ENCODE assay signal across 1 cellular context in the genomic region with DNA sequence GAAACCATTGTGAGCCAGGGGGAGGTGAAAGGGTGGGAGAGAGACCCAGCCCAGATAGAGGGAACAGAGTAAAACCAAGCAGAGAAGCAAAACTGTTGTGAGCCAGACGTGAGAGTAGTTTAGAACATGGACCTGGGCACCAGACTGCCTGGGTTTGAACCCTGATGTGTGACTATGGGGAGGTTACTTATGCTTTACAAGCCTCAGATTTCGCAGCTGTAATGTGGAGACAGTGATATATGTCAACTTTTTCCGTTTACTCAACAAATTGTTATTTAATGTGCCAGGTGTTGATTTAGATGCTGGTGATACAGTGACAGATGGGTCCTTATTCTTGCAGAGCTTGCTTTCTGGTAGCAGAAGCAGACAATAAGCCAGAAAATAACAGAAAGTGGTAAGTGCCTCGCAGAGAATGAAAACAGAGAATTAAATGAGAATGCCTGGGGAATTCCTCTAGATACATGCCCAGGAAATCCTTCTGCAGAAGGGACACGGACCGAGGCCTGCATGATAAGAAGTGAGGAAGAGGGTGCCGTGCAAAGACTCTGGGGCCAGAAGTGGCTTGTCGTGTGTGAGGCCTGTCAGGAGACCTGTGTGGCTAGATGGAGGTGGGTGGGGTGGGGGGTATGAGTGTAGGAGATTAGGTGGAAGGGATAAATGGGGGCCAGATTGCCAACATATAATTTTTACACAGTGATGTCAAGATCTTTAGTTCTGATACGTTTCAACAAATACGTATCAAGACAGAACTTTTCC.
TF ChIP-seq lines count a peak whose summit lies in the region.

No MANE protein-coding gene starts in this region.

TF ChIP-seq in K562, 482 proteins besides CTCF, POLR2A, EP300 and RAD21:
- TF ChIP-seq HOXB6 (CRISPR knock-in tag; IDR thresholded peaks at IDR 0.05; ENCODE audit: borderline replicate concordance): no peak
- TF ChIP-seq MEIS2 (IDR thresholded peaks at IDR 0.05; ENCODE audit: partially characterized antibody): peak; percentile 20
- no peak for TF ChIP-seq NCOR1 (IDR thresholded peaks at IDR 0.05)
- TF ChIP-seq RBM14 (IDR thresholded peaks at IDR 0.05; ENCODE audit: borderline replicate concordance, insufficient read depth, low read depth, low read length): no peak
- TF ChIP-seq CC2D1A (IDR thresholded peaks at IDR 0.05): no peak
- TF ChIP-seq U2AF2 (optimal IDR thresholded peaks at IDR 0.05; ENCODE audit: low read depth, low read length): no peak
- no peak for TF ChIP-seq CBX3 (IDR thresholded peaks at IDR 0.05; ENCODE audit: borderline replicate concordance in 1 of 2, low read length in 2 of 2)
- no peak for TF ChIP-seq ZNF175 (CRISPR knock-in tag; IDR thresholded peaks at IDR 0.05; ENCODE audit: low read depth)
- no peak for TF ChIP-seq BACH1 (tag; IDR thresholded peaks at IDR 0.05)
- TF ChIP-seq, protein P1, sequence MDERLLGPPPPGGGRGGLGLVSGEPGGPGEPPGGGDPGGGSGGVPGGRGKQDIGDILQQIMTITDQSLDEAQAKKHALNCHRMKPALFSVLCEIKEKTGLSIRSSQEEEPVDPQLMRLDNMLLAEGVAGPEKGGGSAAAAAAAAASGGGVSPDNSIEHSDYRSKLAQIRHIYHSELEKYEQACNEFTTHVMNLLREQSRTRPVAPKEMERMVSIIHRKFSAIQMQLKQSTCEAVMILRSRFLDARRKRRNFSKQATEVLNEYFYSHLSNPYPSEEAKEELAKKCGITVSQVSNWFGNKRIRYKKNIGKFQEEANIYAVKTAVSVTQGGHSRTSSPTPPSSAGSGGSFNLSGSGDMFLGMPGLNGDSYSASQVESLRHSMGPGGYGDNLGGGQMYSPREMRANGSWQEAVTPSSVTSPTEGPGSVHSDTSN (CRISPR knock-in tag; IDR thresholded peaks at IDR 0.05; ENCODE audit: low read depth): no peak
- TF ChIP-seq, protein P1 (tag; conservative IDR thresholded peaks at IDR 0.05; ENCODE audit: low read depth): peak; percentile 14; the same call in 1 of the 2 replicates
- no peak for TF ChIP-seq ZNF444 (CRISPR knock-in tag; IDR thresholded peaks at IDR 0.05)
- TF ChIP-seq, protein P2, sequence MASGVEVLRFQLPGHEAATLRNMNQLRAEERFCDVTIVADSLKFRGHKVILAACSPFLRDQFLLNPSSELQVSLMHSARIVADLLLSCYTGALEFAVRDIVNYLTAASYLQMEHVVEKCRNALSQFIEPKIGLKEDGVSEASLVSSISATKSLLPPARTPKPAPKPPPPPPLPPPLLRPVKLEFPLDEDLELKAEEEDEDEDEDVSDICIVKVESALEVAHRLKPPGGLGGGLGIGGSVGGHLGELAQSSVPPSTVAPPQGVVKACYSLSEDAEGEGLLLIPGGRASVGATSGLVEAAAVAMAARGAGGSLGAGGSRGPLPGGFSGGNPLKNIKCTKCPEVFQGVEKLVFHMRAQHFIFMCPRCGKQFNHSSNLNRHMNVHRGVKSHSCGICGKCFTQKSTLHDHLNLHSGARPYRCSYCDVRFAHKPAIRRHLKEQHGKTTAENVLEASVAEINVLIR (CRISPR knock-in tag; IDR thresholded peaks at IDR 0.05): no peak
